In genomic region chr3:156448300-156448699, GRCh38 we compare ENCODE assay signal across 9 cellular contexts.
DNase-seq lines count a peak whose midpoint lies in the region; ATAC-seq, FAIRE-seq and TF ChIP-seq lines count a peak whose summit lies in the region.
"Had no signal": no experiment of that assay in that cellular context is flagged by ENCODE, and none has a peak within 500 bp of the region (broad histone marks: within the 10 kb centered on the region; RNA-seq: fewer than 3 reads in every experiment).

No MANE protein-coding gene starts in this region.

- no peak for FAIRE-seq in bronchial epithelial cell (lab: Jason Lieb, UNC)
- FAIRE-seq: endometrium had no signal

- no peaks in the 10 kb centered on the region for H3K36me3 ChIP-seq in bronchial epithelial cell (ENCODE audit: control insufficient read depth, insufficient read depth, low read length)

- no peak overlapping the region for H3K4me3 Mint-ChIP-seq in natural killer cell
- H3K4me3 Mint-ChIP-seq in natural killer cell treated with Interleukin-12 subunit alpha and Interleukin-12 subunit beta and Interleukin-15 and Interleukin-18, amount 100 ng/mL, for 72 hours, result no peak overlapping the region

- no peaks in the 10 kb centered on the region for H3K9me3 Mint-ChIP-seq in natural killer cell
- H3K9me3 Mint-ChIP-seq in natural killer cell treated with Interleukin-12 subunit alpha and Interleukin-12 subunit beta and Interleukin-15 and Interleukin-18, amount 100 ng/mL, for 72 hours, result no peaks in the 10 kb centered on the region

- no peak overlapping the region for H3K4me3 ChIP-seq in bronchial epithelial cell (ENCODE audit: low read depth, low read length)

- peaks cover 11 to 16% of the 10 kb centered on the region in 2 donors for H3K27me3 Mint-ChIP-seq in natural killer cell (ENCODE audit: low read depth in 2 of 2)
- peaks cover 17 to 27% of the 10 kb centered on the region in 2 donors for H3K27me3 Mint-ChIP-seq in natural killer cell treated with Interleukin-12 subunit alpha and Interleukin-12 subunit beta and Interleukin-15 and Interleukin-18, amount 100 ng/mL, for 72 hours

- no peak overlapping the region for H3K27ac Mint-ChIP-seq in natural killer cell
- H3K27ac Mint-ChIP-seq in natural killer cell treated with Interleukin-12 subunit alpha and Interleukin-12 subunit beta and Interleukin-15 and Interleukin-18, amount 100 ng/mL, for 72 hours, result no peak overlapping the region

- H3K27me3 ChIP-seq in bronchial epithelial cell (ENCODE audit: control insufficient read depth, insufficient read depth, low read length), result no peaks in the 10 kb centered on the region

- intact Hi-C loops in natural killer cell (cut with micrococcal nuclease), result loop anchor here (1.0 to 2.0 kb wide), 2 partner anchors 61 to 633 kb away; no protein-coding TSS in a partner anchor

- H3K36me3 Mint-ChIP-seq in natural killer cell, result no peaks in the 10 kb centered on the region
- H3K36me3 Mint-ChIP-seq in natural killer cell treated with Interleukin-12 subunit alpha and Interleukin-12 subunit beta and Interleukin-15 and Interleukin-18, amount 100 ng/mL, for 72 hours, result no peaks in the 10 kb centered on the region

- ATAC-seq in natural killer cell, result peak in 2 of 3 donors; percentile 67 to 73
- no peak for ATAC-seq in natural killer cell treated with Interleukin-12 subunit alpha and Interleukin-12 subunit beta and Interleukin-15 and Interleukin-18, amount 100 ng/mL, for 72 hours
- ATAC-seq in HG02759 (IDR thresholded peaks at IDR 0.05; ENCODE audit: unreplicated experiment), result peak; percentile 74
- ATAC-seq in GM21447 (IDR thresholded peaks at IDR 0.05; ENCODE audit: unreplicated experiment), result no peak
- no peak for ATAC-seq in GM18870 (IDR thresholded peaks at IDR 0.05; ENCODE audit: unreplicated experiment)

- TF ChIP-seq CTCF in natural killer cell (IDR thresholded peaks at IDR 0.05) (peak; percentile 39), bronchial epithelial cell (IDR thresholded peaks at IDR 0.05; ENCODE audit: insufficient read depth, low read length, severe bottlenecking) (peak; percentile 40)

- no peaks in the 10 kb centered on the region for H3K4me1 Mint-ChIP-seq in natural killer cell
- H3K4me1 Mint-ChIP-seq in natural killer cell treated with Interleukin-12 subunit alpha and Interleukin-12 subunit beta and Interleukin-15 and Interleukin-18, amount 100 ng/mL, for 72 hours (ENCODE audit: low read depth in 2 of 2), result no peaks in the 10 kb centered on the region

- DNase-seq in natural killer cell, result peak; percentile 17
- no peak for DNase-seq in natural killer cell treated with Interleukin-12 subunit alpha and Interleukin-12 subunit beta and Interleukin-15 and Interleukin-18, amount 100 ng/mL, for 72 hours (ENCODE audit: low spot score)
- DNase-seq in RKO (ENCODE audit: low spot score), result peak; percentile 27
- DNase-seq in bronchial epithelial cell (ENCODE audit: low read depth), result peak; percentile 28
- DNase-seq in stimulated activated CD4-positive, alpha-beta T cell treated with anti-CD3 and anti-CD28 coated beads, Interleukin-15, amount 100 ng/mL, for 48 hours (ENCODE audit: low read depth in 2 of 2), result peak; percentile 4 to 13

Comparison
In these comparisons a context has a peak if more than half of its experiments do, and no peak if none do; other contexts are left out.
1. ATAC-seq: peak in natural killer cell (2 of 3) and HG02759 (single experiment); none in natural killer cell treated with Interleukin-12 subunit alpha and Interleukin-12 subunit beta and Interleukin-15 and Interleukin-18, amount 100 ng/mL, for 72 hours (0 of 2), GM21447 (single experiment) and GM18870 (single experiment).